Comparison of ENCODE assay signal across 8 cellular contexts in the genomic region with DNA sequence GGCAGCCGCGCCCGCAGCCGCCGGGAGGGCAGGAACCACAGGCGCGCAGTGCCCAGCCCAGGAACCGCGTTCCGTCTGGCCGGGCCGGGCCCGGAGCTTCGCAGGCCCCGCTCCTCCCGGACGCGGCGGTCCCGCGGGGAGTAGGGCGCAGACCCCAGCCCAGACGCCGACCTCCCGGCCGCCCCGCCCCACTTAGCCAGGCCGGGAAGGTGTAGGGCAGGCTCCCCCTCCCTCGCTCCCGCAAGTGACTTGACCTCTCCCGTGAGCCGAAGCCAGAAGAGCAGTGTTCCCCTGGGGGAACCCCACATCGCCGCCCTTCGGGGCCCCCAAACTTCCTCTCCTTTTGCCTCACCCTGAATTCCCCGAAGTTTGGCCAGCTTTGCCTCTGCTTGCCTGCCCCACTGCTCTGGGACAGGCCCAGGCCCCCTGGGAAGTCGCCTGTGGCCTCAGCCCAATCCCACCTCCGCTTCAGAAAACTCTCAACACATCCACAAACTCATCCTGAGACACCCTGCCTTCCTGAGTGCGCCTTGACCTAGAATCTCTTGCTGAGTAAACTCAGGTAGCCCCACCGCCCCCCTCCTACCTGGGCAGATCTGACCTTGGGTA. TPM values are rescaled to one million over a fixed set of nuclear protein-coding genes. Genes with fewer than 3 reads are reported as not detected.
A peak's percentile ranks its signal among the peaks of the same experiment; 100 is the strongest.
DNase-seq lines count a peak whose midpoint lies in the region; ATAC-seq, FAIRE-seq and TF ChIP-seq lines count a peak whose summit lies in the region.

No MANE protein-coding gene starts in this region.

- H2AFZ ChIP-seq in OCI-LY3 (ENCODE audit: low read depth, low read length), result no peak overlapping the region

- no peak for DNase-seq in T-helper 1 cell
- DNase-seq in effector memory CD8-positive, alpha-beta T cell, result no peak
- DNase-seq in spleen, result no peak
- no peak for DNase-seq in foreskin melanocyte
- DNase-seq in NCI-H128 (lab: John Stamatoyannopoulos, UW; ENCODE audit: unreplicated experiment), result no peak
- no peak for DNase-seq in HTR-8/SVneo (ENCODE audit: insufficient read length, low spot score)

- peak overlapping the region; percentile 67 for H3K4me2 ChIP-seq in OCI-LY3 (ENCODE audit: low read length)

- TF ChIP-seq CTCF in OCI-LY3 (IDR thresholded peaks at IDR 0.05; ENCODE audit: low read depth, low read length) (no peak), spleen (IDR thresholded peaks at IDR 0.05 in 8 of 11, conservative IDR thresholded peaks at IDR 0.05 in 3 of 11) (no peak)

- no peaks in the 10 kb centered on the region for H3K9me3 Mint-ChIP-seq in T-helper 1 cell treated with Interleukin-12 subunit alpha and Interleukin-12 subunit beta and Interleukin-4 antibody, amounts not matched to agents 30 μg/mL and 1 μg/mL, for 36 hours
- no peaks in the 10 kb centered on the region for H3K9me3 Mint-ChIP-seq in effector memory CD8-positive, alpha-beta T cell

- H3K36me3 Mint-ChIP-seq in T-helper 1 cell treated with Interleukin-12 subunit alpha and Interleukin-12 subunit beta and Interleukin-4 antibody, amounts not matched to agents 30 μg/mL and 1 μg/mL, for 36 hours (ENCODE audit: low read depth), result peaks cover 4% of the 10 kb centered on the region
- H3K36me3 Mint-ChIP-seq in effector memory CD8-positive, alpha-beta T cell (ENCODE audit: insufficient read depth), result peaks cover 19% of the 10 kb centered on the region

- TF ChIP-seq POLR2A in spleen (IDR thresholded peaks at IDR 0.05), result no peak

- peaks cover 38% of the 10 kb centered on the region for H3K27me3 ChIP-seq in OCI-LY3 (ENCODE audit: low read depth, low read length)
- H3K27me3 ChIP-seq in spleen (replicated peaks in 1 of 7), result peaks cover 0 to 58% (median 6%) of the 10 kb centered on the region in 7 donors

- 8 to 16% (median 9%) methylated on average over 16 to 40 of the region's 40 CpGs for WGBS in spleen, 5 donors

- no peak overlapping the region for H3K9ac ChIP-seq in OCI-LY3 (ENCODE audit: low read length)

- no peaks in the 10 kb centered on the region for H3K9me3 ChIP-seq in OCI-LY3 (ENCODE audit: insufficient read depth, low read length)
- no peaks in the 10 kb centered on the region for H3K9me3 ChIP-seq in spleen

- intact Hi-C loops in spleen (cut with DNase I; ENCODE audit: low total_unique reads), result loop anchor here (10.0 kb wide), 1 partner anchor 51 kb away; no protein-coding TSS in a partner anchor

- H3K27me3 Mint-ChIP-seq in T-helper 1 cell treated with Interleukin-12 subunit alpha and Interleukin-12 subunit beta and Interleukin-4 antibody, amounts not matched to agents 30 μg/mL and 1 μg/mL, for 36 hours (ENCODE audit: low read depth), result peaks cover 26% of the 10 kb centered on the region
- no peaks in the 10 kb centered on the region for H3K27me3 Mint-ChIP-seq in effector memory CD8-positive, alpha-beta T cell

- peaks cover 19% of the 10 kb centered on the region for H3K4me1 Mint-ChIP-seq in T-helper 1 cell treated with Interleukin-12 subunit alpha and Interleukin-12 subunit beta and Interleukin-4 antibody, amounts not matched to agents 30 μg/mL and 1 μg/mL, for 36 hours (ENCODE audit: low read depth)
- H3K4me1 Mint-ChIP-seq in effector memory CD8-positive, alpha-beta T cell (ENCODE audit: low read depth in 2 of 2), result peaks cover 36 to 38% of the 10 kb centered on the region in 2 donors

- no peaks in the 10 kb centered on the region for H3K79me2 ChIP-seq in OCI-LY3 (ENCODE audit: low read length)

- peak overlapping the region; percentile 89 for H3K4me3 Mint-ChIP-seq in T-helper 1 cell treated with Interleukin-12 subunit alpha and Interleukin-12 subunit beta and Interleukin-4 antibody, amounts not matched to agents 30 μg/mL and 1 μg/mL, for 36 hours
- peak overlapping the region; percentile 90 for H3K4me3 Mint-ChIP-seq in effector memory CD8-positive, alpha-beta T cell

- H3K4me1 ChIP-seq in OCI-LY3 (ENCODE audit: low read length), result no peaks in the 10 kb centered on the region
- peaks cover 24 to 68% (median 43%) of the 10 kb centered on the region in 6 donors for H3K4me1 ChIP-seq in spleen

- H3K27ac ChIP-seq in OCI-LY3 (ENCODE audit: low read length), result no peak overlapping the region
- H3K27ac ChIP-seq in spleen, result peak overlapping the region in 2 of 8 donors; percentile 13 to 89

- peak overlapping the region; percentile 66; the same call in 1 of the 2 replicates for H3K4me3 ChIP-seq in OCI-LY3 (ENCODE audit: low read length)
- H3K4me3 ChIP-seq in spleen, result peak overlapping the region; percentile 5 to 94 (median 61)

- H4K20me1 ChIP-seq in OCI-LY3 (ENCODE audit: insufficient read depth, low read length), result no peaks in the 10 kb centered on the region

- peak overlapping the region; percentile 76 for H3K27ac Mint-ChIP-seq in T-helper 1 cell treated with Interleukin-12 subunit alpha and Interleukin-12 subunit beta and Interleukin-4 antibody, amounts not matched to agents 30 μg/mL and 1 μg/mL, for 36 hours
- H3K27ac Mint-ChIP-seq in effector memory CD8-positive, alpha-beta T cell, result peak overlapping the region; percentile 86 to 90

- peak; percentile 1 for ATAC-seq in effector memory CD8-positive, alpha-beta T cell (replicated peaks)

- H3K36me3 ChIP-seq in OCI-LY3 (replicated peaks; ENCODE audit: low read depth, low read length) (no peaks in the 10 kb centered on the region), spleen (no peaks in the 10 kb centered on the region)

- no peak for FAIRE-seq in HTR-8/SVneo (lab: Jason Lieb, UNC)

RNA-seq across cellular contexts. Expression of a gene that starts 0.5 kb away (rescaled TPM):
- 10 to 100 TPM; 25.3 to 45.4 (median 34.9) TPM for total RNA-seq in spleen
- polyA plus RNA-seq in spleen, result 1 to 10 TPM; 3.4 to 8.4 (median 4.2) TPM
